In the genomic region with DNA sequence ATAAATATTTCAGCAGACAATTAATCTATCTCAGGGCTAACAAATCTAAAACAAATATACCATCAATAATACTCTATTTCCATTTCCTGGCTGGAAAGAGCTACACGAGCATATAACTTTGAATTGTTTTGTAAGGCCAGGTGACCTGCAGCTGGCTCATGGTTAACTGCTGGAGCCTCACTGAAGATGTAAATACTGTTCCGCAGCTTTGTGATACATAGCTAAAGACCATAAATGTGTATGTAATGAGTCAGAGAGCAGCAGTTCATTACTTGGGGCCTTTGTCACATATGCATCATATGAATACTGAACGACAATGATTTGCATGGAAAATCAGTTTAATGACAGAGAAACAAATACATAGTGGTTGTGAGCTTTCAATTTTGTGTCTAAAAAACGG, we compare ENCODE assay signal across 15 cellular contexts.
DNase-seq lines count a peak whose midpoint lies in the region; ATAC-seq and TF ChIP-seq lines count a peak whose summit lies in the region.
"Had no signal": no experiment of that assay in that cellular context is flagged by ENCODE, and none has a peak within 500 bp of the region (broad histone marks: within the 10 kb centered on the region; RNA-seq: fewer than 3 reads in every experiment).

No MANE protein-coding gene starts in this region.

- no peaks in the 10 kb centered on the region for H3K27me3 ChIP-seq in CD4-positive, alpha-beta memory T cell (ENCODE audit: insufficient read depth, low read length)
- H3K27me3 ChIP-seq: cardiac muscle cell, gastroesophageal sphincter, neural progenitor cell had no signal

- no peaks in the 10 kb centered on the region for H3K4me1 Mint-ChIP-seq in CD4-positive, alpha-beta memory T cell

- DNase-seq in Daoy (ENCODE audit: low read depth) (peak; percentile 73), NCI-H146 (lab: John Stamatoyannopoulos, UW) (peak; percentile 55), brain pericyte (ENCODE audit: low read depth, low spot score) (peak; percentile 29), mucosa of descending colon (no peak), NCI-H510A (lab: John Stamatoyannopoulos, UW) (no peak)
- DNase-seq in CD4-positive, alpha-beta memory T cell: no peak
- DNase-seq: CD8-positive, alpha-beta T cell; stimulated activated naive B cell treated with anti-CD40 and anti-IgM and Interleukin-4, amounts not matched to agents 10 μg/mL and 1 μg/mL and 100 μg/mL, for 72 hours had no signal

- no peaks in the 10 kb centered on the region for H3K36me3 ChIP-seq in mucosa of descending colon (ENCODE audit: low read depth)
- no peaks in the 10 kb centered on the region for H3K36me3 ChIP-seq in CD4-positive, alpha-beta memory T cell (ENCODE audit: insufficient read depth, low read length)
- H3K36me3 ChIP-seq: cardiac muscle cell, gastroesophageal sphincter, HAP-1, neural progenitor cell had no signal

- no peak overlapping the region for H3K27ac ChIP-seq in CD4-positive, alpha-beta memory T cell (ENCODE audit: low read depth, low read length)
- H3K27ac ChIP-seq: cardiac muscle cell, gastroesophageal sphincter, neural progenitor cell had no signal

- H3K4me3 Mint-ChIP-seq in CD4-positive, alpha-beta memory T cell: no peak overlapping the region
- H3K4me3 Mint-ChIP-seq: CD8-positive, alpha-beta T cell; neural progenitor cell; stimulated activated naive B cell treated with anti-CD40 and anti-IgM and Interleukin-4, amounts not matched to agents 10 μg/mL and 1 μg/mL and 100 μg/mL, for 72 hours had no signal

- no peak for TF ChIP-seq CTCF in mucosa of descending colon (IDR thresholded peaks at IDR 0.05)

- no peak overlapping the region for H3K27ac Mint-ChIP-seq in CD4-positive, alpha-beta memory T cell
- H3K27ac Mint-ChIP-seq: CD8-positive, alpha-beta T cell; neural progenitor cell; stimulated activated naive B cell treated with anti-CD40 and anti-IgM and Interleukin-4, amounts not matched to agents 10 μg/mL and 1 μg/mL and 100 μg/mL, for 72 hours had no signal

- no peaks in the 10 kb centered on the region for H3K4me1 ChIP-seq in mucosa of descending colon (ENCODE audit: low read depth)
- no peaks in the 10 kb centered on the region for H3K4me1 ChIP-seq in CD4-positive, alpha-beta memory T cell (ENCODE audit: insufficient read depth, low read length)
- H3K4me1 ChIP-seq: HAP-1, neural progenitor cell had no signal

- H3K27me3 Mint-ChIP-seq in CD4-positive, alpha-beta memory T cell: peaks cover 0 to 2% of the 10 kb centered on the region in 2 donors
- H3K27me3 Mint-ChIP-seq: stimulated activated naive B cell treated with anti-CD40 and anti-IgM and Interleukin-4, amounts not matched to agents 10 μg/mL and 1 μg/mL and 100 μg/mL, for 72 hours had no signal

- POLR2A ChIA-PET in CD4-positive, alpha-beta memory T cell (lab: Charles Lee; ENCODE audit: partially characterized antibody): no interaction called here

- intact Hi-C loops in mucosa of descending colon (cut with DNase I, micrococcal nuclease): no loop called here
- intact Hi-C loops in CD4-positive, alpha-beta memory T cell (cut with micrococcal nuclease): no loop called here

- CTCF ChIA-PET in CD4-positive, alpha-beta memory T cell (lab: Charles Lee; ENCODE audit: partially characterized antibody): no interaction called here

- peaks cover 0 to 3% (median 0%) of the 10 kb centered on the region in 8 donors for H3K9me3 Mint-ChIP-seq in CD4-positive, alpha-beta memory T cell

- ATAC-seq in mucosa of descending colon (peak; percentile 96), HG03521 (IDR thresholded peaks at IDR 0.05; ENCODE audit: unreplicated experiment) (no peak), HG02623 (IDR thresholded peaks at IDR 0.05; ENCODE audit: unreplicated experiment) (no peak)
- ATAC-seq: CD8-positive, alpha-beta T cell; gastroesophageal sphincter; left lobe of liver had no signal

- H3K4me3 ChIP-seq in mucosa of descending colon: no peak overlapping the region
- H3K4me3 ChIP-seq in CD4-positive, alpha-beta memory T cell (ENCODE audit: low read length in 2 of 2): no peak overlapping the region
- H3K4me3 ChIP-seq: cardiac muscle cell, gastroesophageal sphincter, HAP-1, neural progenitor cell had no signal

- H3K9me3 ChIP-seq in mucosa of descending colon: no peaks in the 10 kb centered on the region
- no peaks in the 10 kb centered on the region for H3K9me3 ChIP-seq in CD4-positive, alpha-beta memory T cell (ENCODE audit: control insufficient read depth in 1 of 2, low read length in 2 of 2)
- H3K9me3 ChIP-seq: gastroesophageal sphincter, HAP-1 had no signal

- H3K36me3 Mint-ChIP-seq in CD4-positive, alpha-beta memory T cell: no peaks in the 10 kb centered on the region
- H3K36me3 Mint-ChIP-seq: CD8-positive, alpha-beta T cell had no signal

Comparison
In these comparisons a context has a peak if more than half of its experiments do, and no peak if none do; other contexts are left out.
1. DNase-seq: peak in Daoy (single experiment), NCI-H146 (single experiment) and brain pericyte (single experiment); none in mucosa of descending colon (0 of 3), CD4-positive, alpha-beta memory T cell (0 of 5) and NCI-H510A (single experiment).